Comparison of ENCODE assay signal across 24 cellular contexts in genomic region chr6:15176816-15177215, GRCh38.
"Had no signal": no experiment of that assay in that cellular context is flagged by ENCODE, and none has a peak within 500 bp of the region (broad histone marks: within the 10 kb centered on the region; RNA-seq: fewer than 3 reads in every experiment).

No MANE protein-coding gene starts in this region.

- H3K4me1 ChIP-seq: left lung, lower lobe of right lung, right atrium auricular region, right lobe of liver, tibial nerve, uterus had no signal

- H3K9me3 ChIP-seq: left lung, lower lobe of right lung, ovary, right atrium auricular region, right lobe of liver, tibial nerve, uterus had no signal

- H3K27me3 ChIP-seq: left lung, ovary, right atrium auricular region, right lobe of liver, tibial nerve, uterus had no signal

- FAIRE-seq: islet of Langerhans, kidney had no signal

- ATAC-seq: left colon; left lung; lower lobe of right lung; naive thymus-derived CD8-positive, alpha-beta T cell; right lobe of liver; stimulated activated memory B cell treated with anti-CD40 and anti-IgM and Interleukin-4, amounts not matched to agents 10 μg/mL and 1 μg/mL and 100 μg/mL, for 72 hours; stimulated activated naive CD8-positive, alpha-beta T cell treated with anti-CD3 and anti-CD28 coated beads, Interleukin-15, amount 100 ng/mL, for 72 hours had no signal

- H3K36me3 ChIP-seq: left lung, lower lobe of right lung, ovary, right atrium auricular region, right lobe of liver, tibial nerve, uterus had no signal

- H3K4me2 ChIP-seq: smooth muscle cell had no signal

- H3K27ac ChIP-seq: left lung, lower lobe of right lung, ovary, right atrium auricular region, right lobe of liver, tibial nerve, uterus had no signal

- H3K4me3 ChIP-seq: left lung, lower lobe of right lung, ovary, right atrium auricular region, right lobe of liver, smooth muscle cell, tibial nerve, uterus had no signal

- DNase-seq: hypothalamus; immature natural killer cell; kidney; left colon; left lung; lower lobe of right lung; mammary epithelial cell; mesenchymal stem cell; naive thymus-derived CD8-positive, alpha-beta T cell; ovary; right lobe of liver; stimulated activated CD4-positive, alpha-beta T cell treated with anti-CD3 and anti-CD28 coated beads, Interleukin-1b, Interleukin-23, amount 100 ng/mL, for 48 hours; stimulated activated CD4-positive, alpha-beta T cell treated with anti-CD3 and anti-CD28 coated beads, Interleukin-2, amount 100 ng/mL, for 48 hours; stimulated activated CD4-positive, alpha-beta T cell treated with anti-CD3 and anti-CD28 coated beads, Interleukin-4, amount 100 ng/mL, for 4 hours; stimulated activated CD8-positive, alpha-beta memory T cell treated with anti-CD3 and anti-CD28 coated beads, Interleukin-4, amount 100 ng/mL, for 48 hours; stimulated activated naive CD4-positive, alpha-beta T cell treated with Interleukin-2 at 50 U/mL for 16 hours; stimulated activated naive CD8-positive, alpha-beta T cell treated with anti-CD3 and anti-CD28 coated beads, Interleukin-15, amount 100 ng/mL, for 72 hours; substantia nigra; uterus had no signal
